ENCODE assay signal across 25 cellular contexts in genomic region chr5:93417500-93417899, GRCh38.
"Had no signal": no experiment of that assay in that cellular context is flagged by ENCODE, and none has a peak within 500 bp of the region (broad histone marks: within the 10 kb centered on the region; RNA-seq: fewer than 3 reads in every experiment).

No MANE protein-coding gene starts in this region.

- H3K4me3 ChIP-seq: coronary artery, lung, prostate gland, sigmoid colon, testis, tibial artery had no signal

- H3K27ac Mint-ChIP-seq: memory B cell; natural killer cell; stimulated activated effector memory CD8-positive, alpha-beta T cell treated with anti-CD3 and anti-CD28 coated beads, Interleukin-12 subunit alpha, Interleukin-12 subunit beta, amount 100 ng/mL, for 72 hours; type B pancreatic cell had no signal

- FAIRE-seq: endometrium, frontal cortex, keratinocyte had no signal

- H3K9me3 ChIP-seq: prostate gland, sigmoid colon, testis, tibial artery had no signal

- H3K27me3 Mint-ChIP-seq: memory B cell had no signal

- H3K27ac ChIP-seq: coronary artery, prostate gland, sigmoid colon, testis, tibial artery had no signal

- H3K4me3 Mint-ChIP-seq: memory B cell; natural killer cell; neural crest cell; stimulated activated effector memory CD8-positive, alpha-beta T cell treated with anti-CD3 and anti-CD28 coated beads, Interleukin-12 subunit alpha, Interleukin-12 subunit beta, amount 100 ng/mL, for 72 hours; type B pancreatic cell had no signal

- H3K36me3 ChIP-seq: prostate gland, sigmoid colon, tibial artery had no signal

- H3K4me1 Mint-ChIP-seq: memory B cell; natural killer cell; stimulated activated effector memory CD8-positive, alpha-beta T cell treated with anti-CD3 and anti-CD28 coated beads, Interleukin-12 subunit alpha, Interleukin-12 subunit beta, amount 100 ng/mL, for 72 hours had no signal

- DNase-seq: dermis blood vessel endothelial cell; effector memory CD4-positive, alpha-beta T cell; erythroblast; hypothalamus; natural killer cell; nucleus accumbens; right cardiac atrium; sigmoid colon; stimulated activated CD4-positive, alpha-beta T cell treated with anti-CD3 and anti-CD28 coated beads, Interleukin-2, amount 100 ng/mL, for 24 hours; stimulated activated CD4-positive, alpha-beta T cell treated with anti-CD3 and anti-CD28 coated beads, Interleukin-4, amount 100 ng/mL, for 24 hours; stimulated activated naive CD8-positive, alpha-beta T cell treated with anti-CD3 and anti-CD28 coated beads, Interleukin-15, Interleukin-2, amounts not matched to agents 100 U/mL and 50 U/mL, for 24 hours; substantia nigra; testis; tibial artery had no signal

- ATAC-seq: left lobe of liver; natural killer cell; right cardiac atrium; stimulated activated effector memory CD8-positive, alpha-beta T cell treated with anti-CD3 and anti-CD28 coated beads, Interleukin-12 subunit alpha, Interleukin-12 subunit beta, amount 100 ng/mL, for 72 hours; stimulated activated naive CD8-positive, alpha-beta T cell treated with anti-CD3 and anti-CD28 coated beads, Interleukin-15, Interleukin-2, amounts not matched to agents 100 U/mL and 50 U/mL, for 24 hours had no signal

- H3K4me1 ChIP-seq: prostate gland, sigmoid colon, testis, tibial artery had no signal

- H3K36me3 Mint-ChIP-seq: memory B cell; natural killer cell; stimulated activated effector memory CD8-positive, alpha-beta T cell treated with anti-CD3 and anti-CD28 coated beads, Interleukin-12 subunit alpha, Interleukin-12 subunit beta, amount 100 ng/mL, for 72 hours; type B pancreatic cell had no signal

- H3K9me3 Mint-ChIP-seq: memory B cell; neural crest cell; stimulated activated effector memory CD8-positive, alpha-beta T cell treated with anti-CD3 and anti-CD28 coated beads, Interleukin-12 subunit alpha, Interleukin-12 subunit beta, amount 100 ng/mL, for 72 hours; type B pancreatic cell had no signal

- H3K27me3 ChIP-seq: sigmoid colon, testis, tibial artery had no signal
